ENCODE assay signal across 18 cellular contexts in the genomic region with DNA sequence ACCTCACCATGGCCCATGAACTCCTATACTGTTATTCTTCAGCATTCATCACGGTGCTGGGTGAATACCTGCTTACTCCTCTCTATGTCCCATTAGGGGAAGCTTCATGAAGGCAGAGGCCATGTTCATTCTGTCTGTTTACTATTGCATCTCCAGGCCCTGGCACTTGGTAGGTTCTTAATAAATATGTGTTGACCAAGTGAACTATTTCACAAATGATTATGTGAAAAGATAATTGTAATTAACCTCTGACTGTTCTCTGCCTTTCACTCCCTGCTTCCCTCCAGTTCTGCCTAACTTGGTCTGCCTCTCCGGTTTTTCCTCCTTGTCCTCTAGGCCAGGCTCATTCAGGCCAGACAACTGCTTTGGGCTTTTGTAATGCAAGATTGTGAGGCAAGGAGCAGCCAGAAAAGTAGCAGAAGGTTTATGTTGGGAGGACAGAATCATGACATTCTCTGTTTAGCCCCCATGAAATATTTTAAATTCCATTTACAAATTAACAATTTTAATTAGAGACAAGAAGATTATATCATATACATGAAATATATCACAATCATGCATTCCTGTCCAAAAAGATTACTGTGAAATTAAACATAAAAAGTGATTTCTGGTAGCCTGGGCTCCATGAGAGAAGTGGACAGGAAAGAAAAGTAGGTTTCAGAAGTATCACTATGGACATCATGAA. TPM values are rescaled to one million over a fixed set of nuclear protein-coding genes. Genes with fewer than 3 reads are reported as not detected.
"Had no signal": no experiment of that assay in that cellular context is flagged by ENCODE, and none has a peak within 500 bp of the region (broad histone marks: within the 10 kb centered on the region; RNA-seq: fewer than 3 reads in every experiment).

No MANE protein-coding gene starts in this region.

- H3K27ac ChIP-seq: breast epithelium, ovary, spleen, thoracic aorta, upper lobe of right lung had no signal

- H3K4me3 Mint-ChIP-seq: activated B cell treated with CpG ODN at 0.5 μM for 24 hours; activated CD4-positive, alpha-beta T cell treated with anti-CD3 and anti-CD28 coated beads, Interleukin-2, amount 10 ng/mL, durations not matched to agents 24 days and 14 days; activated naive CD8-positive, alpha-beta T cell treated with anti-CD3 and anti-CD28 coated beads for 36 hours; activated T-helper 1 cell treated with anti-CD3 and anti-CD28 coated beads, Interleukin-12 subunit alpha, Interleukin-12 subunit beta, Interleukin-2, Interleukin-4 antibody, amounts not matched to agents 30 ng/mL and 10 ng/mL and 1 ng/mL, durations not matched to agents 14 hours and 24 hours and 36 hours; dendritic cell treated with granulocyte-macrophage colony-stimulating factor and Interleukin-4, amounts not matched to agents 40 ng/mL and 50 ng/mL, for 4 days; neural crest cell had no signal

- H3K4me3 ChIP-seq: breast epithelium, ovary, spleen, thoracic aorta, upper lobe of right lung had no signal

- H3K27me3 ChIP-seq: breast epithelium, ovary, upper lobe of right lung had no signal

- ATAC-seq: sciatic nerve, upper lobe of right lung had no signal

- DNase-seq: activated B cell treated with CpG ODN at 0.5 μM for 24 hours; activated CD4-positive, alpha-beta T cell treated with anti-CD3 and anti-CD28 coated beads, Interleukin-2, amount 10 ng/mL, durations not matched to agents 24 days and 14 days; activated naive CD8-positive, alpha-beta T cell treated with anti-CD3 and anti-CD28 coated beads for 36 hours; cerebellar nuclear complex; erythroblast; hippocampal formation; midbrain; ovary; spleen; stimulated activated CD4-positive, alpha-beta T cell treated with anti-CD3 and anti-CD28 coated beads, Interleukin-1b, Interleukin-23, amount 100 ng/mL, for 48 hours; T-helper 2 cell; upper lobe of right lung had no signal

- H3K27ac Mint-ChIP-seq: activated B cell treated with CpG ODN at 0.5 μM for 24 hours; activated CD4-positive, alpha-beta T cell treated with anti-CD3 and anti-CD28 coated beads, Interleukin-2, amount 10 ng/mL, durations not matched to agents 24 days and 14 days; activated naive CD8-positive, alpha-beta T cell treated with anti-CD3 and anti-CD28 coated beads for 36 hours; activated T-helper 1 cell treated with anti-CD3 and anti-CD28 coated beads, Interleukin-12 subunit alpha, Interleukin-12 subunit beta, Interleukin-2, Interleukin-4 antibody, amounts not matched to agents 30 ng/mL and 10 ng/mL and 1 ng/mL, durations not matched to agents 14 hours and 24 hours and 36 hours; dendritic cell treated with granulocyte-macrophage colony-stimulating factor and Interleukin-4, amounts not matched to agents 40 ng/mL and 50 ng/mL, for 4 days had no signal

- H3K4me1 ChIP-seq: breast epithelium, upper lobe of right lung had no signal

- H3K9me3 Mint-ChIP-seq: activated B cell treated with CpG ODN at 0.5 μM for 24 hours; activated CD4-positive, alpha-beta T cell treated with anti-CD3 and anti-CD28 coated beads, Interleukin-2, amount 10 ng/mL, durations not matched to agents 24 days and 14 days; activated naive CD8-positive, alpha-beta T cell treated with anti-CD3 and anti-CD28 coated beads for 36 hours; activated T-helper 1 cell treated with anti-CD3 and anti-CD28 coated beads, Interleukin-12 subunit alpha, Interleukin-12 subunit beta, Interleukin-2, Interleukin-4 antibody, amounts not matched to agents 30 ng/mL and 10 ng/mL and 1 ng/mL, durations not matched to agents 14 hours and 24 hours and 36 hours; dendritic cell treated with granulocyte-macrophage colony-stimulating factor and Interleukin-4, amounts not matched to agents 40 ng/mL and 50 ng/mL, for 4 days had no signal

- H3K36me3 ChIP-seq: breast epithelium, ovary, spleen, thoracic aorta, upper lobe of right lung had no signal

- H3K9me3 ChIP-seq: breast epithelium, ovary, spleen, thoracic aorta, upper lobe of right lung had no signal

RNA-seq across cellular contexts. Expression of a gene that starts 42.1 kb away (rescaled TPM):
- total RNA-seq: activated B cell treated with CpG ODN at 0.5 μM for 24 hours had no signal
